8 cellular contexts compared by ENCODE assay signal in the genomic region with DNA sequence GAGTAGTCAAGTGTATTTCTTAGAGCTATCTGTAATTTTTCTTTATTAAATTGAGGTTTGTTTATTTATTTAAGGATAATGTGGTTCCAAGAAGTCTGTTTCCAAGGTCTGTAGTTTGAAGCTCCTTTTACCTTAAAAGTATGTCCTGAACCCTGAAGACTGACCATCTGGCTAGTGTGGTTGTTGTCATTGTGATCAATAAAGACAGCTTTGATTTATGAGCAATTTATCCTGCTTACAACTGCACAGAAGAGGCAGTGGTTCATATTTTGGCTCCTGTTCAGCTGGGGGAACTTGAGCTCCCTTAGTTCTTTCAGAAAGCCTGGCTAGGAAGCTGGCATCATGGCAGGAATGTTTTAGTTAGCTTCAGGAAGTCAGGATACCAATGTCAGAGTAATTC.
DNase-seq lines count a peak whose midpoint lies in the region; ATAC-seq, FAIRE-seq and TF ChIP-seq lines count a peak whose summit lies in the region.
"Had no signal": no experiment of that assay in that cellular context is flagged by ENCODE, and none has a peak within 500 bp of the region (broad histone marks: within the 10 kb centered on the region; RNA-seq: fewer than 3 reads in every experiment).

No MANE protein-coding gene starts in this region.

- TF ChIP-seq EP300 in gastroesophageal sphincter (IDR thresholded peaks at IDR 0.05) (no peak), suprapubic skin (IDR thresholded peaks at IDR 0.05) (no peak)

- peak; percentile 51 for DNase-seq in HTR-8/SVneo (ENCODE audit: insufficient read length, low spot score)
- DNase-seq in SJCRH30: peak; percentile 69 to 83
- no peak for DNase-seq in suprapubic skin (ENCODE audit: low spot score in 2 of 2)
- no peak for DNase-seq in COLO829 (ENCODE audit: low spot score)
- no peak for DNase-seq in activated naive CD4-positive, alpha-beta T cell treated with Interleukin-2 at 50 U/mL for 16 hours

- peaks cover 6% of the 10 kb centered on the region; the same call in 1 of the 2 replicates for H3K9me3 ChIP-seq in SJCRH30 (replicated peaks)
- H3K9me3 ChIP-seq in gastroesophageal sphincter: no peaks in the 10 kb centered on the region
- peaks cover 4% of the 10 kb centered on the region for H3K9me3 ChIP-seq in suprapubic skin

- H3K27ac ChIP-seq in SJCRH30 (peak overlapping the region; percentile 9; the same call in 1 of the 2 replicates), gastroesophageal sphincter (peak overlapping the region; percentile 35 to 74 (median 65)), suprapubic skin (peak overlapping the region; percentile 57)

- H3K27me3 ChIP-seq in SJCRH30: no peaks in the 10 kb centered on the region
- no peaks in the 10 kb centered on the region for H3K27me3 ChIP-seq in gastroesophageal sphincter
- H3K27me3 ChIP-seq in suprapubic skin: no peaks in the 10 kb centered on the region

- FAIRE-seq in HTR-8/SVneo (lab: Jason Lieb, UNC): peak; percentile 40
- FAIRE-seq: H1 had no signal

- H3K4me1 ChIP-seq in SJCRH30: peaks cover 26% of the 10 kb centered on the region
- H3K4me1 ChIP-seq in gastroesophageal sphincter: peaks cover 17 to 49% (median 20%) of the 10 kb centered on the region in 3 donors
- peaks cover 22% of the 10 kb centered on the region for H3K4me1 ChIP-seq in suprapubic skin

- ATAC-seq in gastroesophageal sphincter (no peak), GM21723 (IDR thresholded peaks at IDR 0.05; ENCODE audit: unreplicated experiment) (no peak)

- H3K36me3 ChIP-seq in SJCRH30 (no peaks in the 10 kb centered on the region), gastroesophageal sphincter (no peaks in the 10 kb centered on the region), suprapubic skin (no peaks in the 10 kb centered on the region)

- no peak for TF ChIP-seq CTCF in gastroesophageal sphincter (IDR thresholded peaks at IDR 0.05)
- no peak for TF ChIP-seq CTCF in suprapubic skin (IDR thresholded peaks at IDR 0.05)

- H3K4me3 ChIP-seq in SJCRH30 (no peak overlapping the region), gastroesophageal sphincter (no peak overlapping the region), suprapubic skin (no peak overlapping the region)

- TF ChIP-seq POLR2A in gastroesophageal sphincter (IDR thresholded peaks at IDR 0.05) (no peak), suprapubic skin (IDR thresholded peaks at IDR 0.05) (no peak)

Comparison
In these comparisons a context has a peak if more than half of its experiments do, and no peak if none do; other contexts are left out.
1. DNase-seq: peak in HTR-8/SVneo (single experiment) and SJCRH30 (2 of 2); none in suprapubic skin (0 of 2), COLO829 (single experiment) and activated naive CD4-positive, alpha-beta T cell treated with Interleukin-2 at 50 U/mL for 16 hours (single experiment).
2. H3K27ac ChIP-seq: peak in every context shown above with its lines; median percentile 65 in gastroesophageal sphincter; 57 in suprapubic skin; 9 in SJCRH30.